23 cellular contexts compared by ENCODE assay signal in genomic region chr15:25718597-25718996, GRCh38.
"Had no signal": no experiment of that assay in that cellular context is flagged by ENCODE, and none has a peak within 500 bp of the region (broad histone marks: within the 10 kb centered on the region; RNA-seq: fewer than 3 reads in every experiment).

No MANE protein-coding gene starts in this region.

- H3K4me3 Mint-ChIP-seq: activated CD4-positive, alpha-beta memory T cell treated with anti-CD3 and anti-CD28 coated beads for 36 hours; activated naive CD4-positive, alpha-beta T cell treated with anti-CD3 and anti-CD28 coated beads for 36 hours; activated naive CD8-positive, alpha-beta T cell treated with anti-CD3 and anti-CD28 coated beads, Interleukin-2, amount 10 ng/mL, durations not matched to agents 7 days and 5 days; effector memory CD8-positive, alpha-beta T cell; natural killer cell treated with Interleukin-12 subunit alpha and Interleukin-12 subunit beta and Interleukin-15 and Interleukin-18, amount 100 ng/mL, for 72 hours; stimulated activated effector memory CD8-positive, alpha-beta T cell treated with anti-CD3 and anti-CD28 coated beads, Interleukin-12 subunit alpha, Interleukin-12 subunit beta, amount 100 ng/mL, for 72 hours; T-helper 1 cell treated with Interleukin-12 subunit alpha and Interleukin-12 subunit beta and Interleukin-4 antibody, amounts not matched to agents 30 μg/mL and 1 μg/mL, for 36 hours; type B pancreatic cell had no signal

- H3K27ac ChIP-seq: body of pancreas, cardiac muscle cell, esophagus squamous epithelium, gastrocnemius medialis, left ventricle myocardium inferior, neutrophil, pancreas, psoas muscle, right atrium auricular region had no signal

- DNase-seq: activated CD4-positive, alpha-beta memory T cell treated with anti-CD3 and anti-CD28 coated beads for 36 hours; activated CD4-positive, alpha-beta T cell treated with anti-CD3 and anti-CD28 coated beads for 48 hours; activated CD4-positive, CD25-positive, alpha-beta regulatory T cell; activated naive CD4-positive, alpha-beta T cell treated with anti-CD3 and anti-CD28 coated beads for 36 hours; activated naive CD8-positive, alpha-beta T cell treated with anti-CD3 and anti-CD28 coated beads, Interleukin-2, amount 10 ng/mL, durations not matched to agents 7 days and 5 days; activated T-cell treated with anti-CD3 and anti-CD28 coated beads, Interleukin-2, amount 50 U/mL, for 48 hours; amniotic stem cell; body of pancreas; effector memory CD8-positive, alpha-beta T cell; esophagus squamous epithelium; gastrocnemius medialis; left ventricle myocardium inferior; psoas muscle; stimulated activated CD4-positive, alpha-beta T cell treated with anti-CD3 and anti-CD28 coated beads, Interleukin-2, amount 100 ng/mL, for 24 hours; T1000 had no signal

- H3K27me3 ChIP-seq: body of pancreas, cardiac muscle cell, esophagus squamous epithelium, gastrocnemius medialis, neutrophil, pancreas, right atrium auricular region had no signal

- ATAC-seq: body of pancreas; effector memory CD8-positive, alpha-beta T cell; gastrocnemius medialis; natural killer cell treated with Interleukin-12 subunit alpha and Interleukin-12 subunit beta and Interleukin-15 and Interleukin-18, amount 100 ng/mL, for 72 hours; pancreas; psoas muscle; stimulated activated effector memory CD8-positive, alpha-beta T cell treated with anti-CD3 and anti-CD28 coated beads, Interleukin-12 subunit alpha, Interleukin-12 subunit beta, amount 100 ng/mL, for 72 hours had no signal

- H3K4me3 ChIP-seq: body of pancreas, cardiac muscle cell, esophagus squamous epithelium, gastrocnemius medialis, left ventricle myocardium inferior, pancreas, psoas muscle, right atrium auricular region had no signal

- H3K36me3 ChIP-seq: cardiac muscle cell, gastrocnemius medialis, left ventricle myocardium inferior, neutrophil, pancreas, right atrium auricular region had no signal

- H3K27ac Mint-ChIP-seq: activated CD4-positive, alpha-beta memory T cell treated with anti-CD3 and anti-CD28 coated beads for 36 hours; activated naive CD4-positive, alpha-beta T cell treated with anti-CD3 and anti-CD28 coated beads for 36 hours; activated naive CD8-positive, alpha-beta T cell treated with anti-CD3 and anti-CD28 coated beads, Interleukin-2, amount 10 ng/mL, durations not matched to agents 7 days and 5 days; effector memory CD8-positive, alpha-beta T cell; natural killer cell treated with Interleukin-12 subunit alpha and Interleukin-12 subunit beta and Interleukin-15 and Interleukin-18, amount 100 ng/mL, for 72 hours; stimulated activated effector memory CD8-positive, alpha-beta T cell treated with anti-CD3 and anti-CD28 coated beads, Interleukin-12 subunit alpha, Interleukin-12 subunit beta, amount 100 ng/mL, for 72 hours; T-helper 1 cell treated with Interleukin-12 subunit alpha and Interleukin-12 subunit beta and Interleukin-4 antibody, amounts not matched to agents 30 μg/mL and 1 μg/mL, for 36 hours; type B pancreatic cell had no signal

- H3K9me3 Mint-ChIP-seq: activated CD4-positive, alpha-beta memory T cell treated with anti-CD3 and anti-CD28 coated beads for 36 hours; activated naive CD4-positive, alpha-beta T cell treated with anti-CD3 and anti-CD28 coated beads for 36 hours; activated naive CD8-positive, alpha-beta T cell treated with anti-CD3 and anti-CD28 coated beads, Interleukin-2, amount 10 ng/mL, durations not matched to agents 7 days and 5 days; effector memory CD8-positive, alpha-beta T cell; natural killer cell treated with Interleukin-12 subunit alpha and Interleukin-12 subunit beta and Interleukin-15 and Interleukin-18, amount 100 ng/mL, for 72 hours; stimulated activated effector memory CD8-positive, alpha-beta T cell treated with anti-CD3 and anti-CD28 coated beads, Interleukin-12 subunit alpha, Interleukin-12 subunit beta, amount 100 ng/mL, for 72 hours; T-helper 1 cell treated with Interleukin-12 subunit alpha and Interleukin-12 subunit beta and Interleukin-4 antibody, amounts not matched to agents 30 μg/mL and 1 μg/mL, for 36 hours; type B pancreatic cell had no signal

- H3K9me3 ChIP-seq: body of pancreas, esophagus squamous epithelium, gastrocnemius medialis, left ventricle myocardium inferior, neutrophil, pancreas, psoas muscle, right atrium auricular region had no signal

- H3K4me1 ChIP-seq: body of pancreas, esophagus squamous epithelium, gastrocnemius medialis, left ventricle myocardium inferior, pancreas, psoas muscle, right atrium auricular region had no signal

- H3K27me3 Mint-ChIP-seq: activated CD4-positive, alpha-beta memory T cell treated with anti-CD3 and anti-CD28 coated beads for 36 hours; activated naive CD8-positive, alpha-beta T cell treated with anti-CD3 and anti-CD28 coated beads, Interleukin-2, amount 10 ng/mL, durations not matched to agents 7 days and 5 days; effector memory CD8-positive, alpha-beta T cell; natural killer cell treated with Interleukin-12 subunit alpha and Interleukin-12 subunit beta and Interleukin-15 and Interleukin-18, amount 100 ng/mL, for 72 hours; type B pancreatic cell had no signal

- H3K36me3 Mint-ChIP-seq: type B pancreatic cell had no signal

- H3K4me1 Mint-ChIP-seq: activated naive CD8-positive, alpha-beta T cell treated with anti-CD3 and anti-CD28 coated beads, Interleukin-2, amount 10 ng/mL, durations not matched to agents 7 days and 5 days; stimulated activated effector memory CD8-positive, alpha-beta T cell treated with anti-CD3 and anti-CD28 coated beads, Interleukin-12 subunit alpha, Interleukin-12 subunit beta, amount 100 ng/mL, for 72 hours had no signal
